ENCODE assay signal across 17 cellular contexts in genomic region chr4:172758586-172759340, GRCh38.
DNase-seq lines count a peak whose midpoint lies in the region; ATAC-seq and TF ChIP-seq lines count a peak whose summit lies in the region.
"Had no signal": no experiment of that assay in that cellular context is flagged by ENCODE, and none has a peak within 500 bp of the region (broad histone marks: within the 10 kb centered on the region; RNA-seq: fewer than 3 reads in every experiment).

No MANE protein-coding gene starts in this region.

- no peak overlapping the region for H2AFZ ChIP-seq in mesenchymal stem cell (ENCODE audit: low read depth, low read length)

- no peaks in the 10 kb centered on the region for H3K79me1 ChIP-seq in mesenchymal stem cell (replicated peaks; ENCODE audit: low read length, poor library complexity, severe bottlenecking)

- H3K27me3 Mint-ChIP-seq in glutamatergic neuron (ENCODE audit: unreplicated experiment): no peaks in the 10 kb centered on the region
- H3K27me3 Mint-ChIP-seq: activated T-cell treated with anti-CD3 and anti-CD28 coated beads, Interleukin-2, amount 50 U/mL, for 24 hours; stimulated activated naive CD8-positive, alpha-beta T cell treated with anti-CD3 and anti-CD28 coated beads, Interleukin-15, amount 100 ng/mL, for 72 hours had no signal

- H3K27ac ChIP-seq in mesenchymal stem cell (ENCODE audit: low read length, poor library complexity, severe bottlenecking) (no peak overlapping the region), heart left ventricle (no peak overlapping the region), left lung (no peak overlapping the region)
- H3K27ac ChIP-seq: cardiac muscle cell, WERI-Rb-1 had no signal

- TF ChIP-seq POLR2A in heart left ventricle (IDR thresholded peaks at IDR 0.05): no peak

- no peak overlapping the region for H2BK12ac ChIP-seq in mesenchymal stem cell (ENCODE audit: low read length in 2 of 2)

- no peak overlapping the region for H3K23ac ChIP-seq in mesenchymal stem cell (ENCODE audit: low read length in 2 of 2)

- no peak overlapping the region for H4K91ac ChIP-seq in mesenchymal stem cell (ENCODE audit: low read length)

- H3K4ac ChIP-seq in mesenchymal stem cell (ENCODE audit: low read depth in 1 of 2, low read length in 2 of 2): no peak overlapping the region

- no peaks in the 10 kb centered on the region for H3K9me3 ChIP-seq in mesenchymal stem cell (ENCODE audit: control insufficient read depth, low read length)
- H3K9me3 ChIP-seq in heart left ventricle: no peaks in the 10 kb centered on the region
- no peaks in the 10 kb centered on the region for H3K9me3 ChIP-seq in left lung

- H3K36me3 Mint-ChIP-seq in glutamatergic neuron (ENCODE audit: unreplicated experiment): peaks cover 12% of the 10 kb centered on the region
- H3K36me3 Mint-ChIP-seq: CD8-positive, alpha-beta T cell had no signal

- H3K27me3 ChIP-seq in mesenchymal stem cell (ENCODE audit: control insufficient read depth in 1 of 2, insufficient read depth in 1 of 2, low read length in 2 of 2): no peaks in the 10 kb centered on the region
- H3K27me3 ChIP-seq in heart left ventricle: no peaks in the 10 kb centered on the region
- no peaks in the 10 kb centered on the region for H3K27me3 ChIP-seq in left lung
- H3K27me3 ChIP-seq: cardiac muscle cell had no signal

- H4K8ac ChIP-seq in mesenchymal stem cell (ENCODE audit: low read length): no peak overlapping the region

- no peak overlapping the region for H2BK5ac ChIP-seq in mesenchymal stem cell (ENCODE audit: low read depth, low read length, poor library complexity, severe bottlenecking)

- no CpG with 5 or more reads among the region's 2 CpGs for WGBS in mesenchymal stem cell
- 51 to 66% (median 58%) methylated on average over 2 of the region's 2 CpGs for WGBS in heart left ventricle, 4 donors

- H3K9me3 Mint-ChIP-seq in glutamatergic neuron (ENCODE audit: unreplicated experiment): peaks cover 6% of the 10 kb centered on the region

- intact Hi-C loops in heart left ventricle (cut with DNase I) (no loop called here), left lung (cut with DNase I) (no loop called here)

- ATAC-seq in heart left ventricle: no peak
- no peak for ATAC-seq in left lung
- ATAC-seq: CD8-positive, alpha-beta T cell; stimulated activated naive CD8-positive, alpha-beta T cell treated with anti-CD3 and anti-CD28 coated beads, Interleukin-15, amount 100 ng/mL, for 72 hours had no signal

- no peak for TF ChIP-seq CTCF in heart left ventricle (IDR thresholded peaks at IDR 0.05)
- no peak for TF ChIP-seq CTCF in glutamatergic neuron (IDR thresholded peaks at IDR 0.05; ENCODE audit: partially characterized antibody, unreplicated experiment)
- TF ChIP-seq CTCF in left lung (IDR thresholded peaks at IDR 0.05): no peak

- H3K14ac ChIP-seq in mesenchymal stem cell (ENCODE audit: low read length in 2 of 2): no peak overlapping the region

- H3K4me3 Mint-ChIP-seq in glutamatergic neuron (ENCODE audit: unreplicated experiment): no peak overlapping the region
- H3K4me3 Mint-ChIP-seq: activated T-cell treated with anti-CD3 and anti-CD28 coated beads, Interleukin-2, amount 50 U/mL, for 24 hours; CD8-positive, alpha-beta T cell; stimulated activated naive CD8-positive, alpha-beta T cell treated with anti-CD3 and anti-CD28 coated beads, Interleukin-15, amount 100 ng/mL, for 72 hours had no signal

- no peak overlapping the region for H3K27ac Mint-ChIP-seq in glutamatergic neuron (ENCODE audit: unreplicated experiment)
- H3K27ac Mint-ChIP-seq: activated T-cell treated with anti-CD3 and anti-CD28 coated beads, Interleukin-2, amount 50 U/mL, for 24 hours; CD8-positive, alpha-beta T cell; stimulated activated naive CD8-positive, alpha-beta T cell treated with anti-CD3 and anti-CD28 coated beads, Interleukin-15, amount 100 ng/mL, for 72 hours had no signal

- H3K4me1 Mint-ChIP-seq in glutamatergic neuron (ENCODE audit: low read depth, unreplicated experiment): no peaks in the 10 kb centered on the region
- H3K4me1 Mint-ChIP-seq: stimulated activated naive CD8-positive, alpha-beta T cell treated with anti-CD3 and anti-CD28 coated beads, Interleukin-15, amount 100 ng/mL, for 72 hours had no signal

- H3K18ac ChIP-seq in mesenchymal stem cell (ENCODE audit: low read depth in 1 of 2, low read length in 2 of 2): no peak overlapping the region

- peak; percentile 81 for DNase-seq in ELR (ENCODE audit: low read depth)
- peak; percentile 82 for DNase-seq in LHCN-M2 (ENCODE audit: low read depth)
- peak; percentile 93 for DNase-seq in amniotic epithelial cell (ENCODE audit: low read depth)
- DNase-seq in mesenchymal stem cell: peak; percentile 74
- DNase-seq in heart left ventricle: no peak
- no peak for DNase-seq in activated CD4-positive, alpha-beta T cell treated with anti-CD3 and anti-CD28 coated beads, Interleukin-2, amount 50 U/mL, for 1 hour
- no peak for DNase-seq in glutamatergic neuron
- DNase-seq in left lung: no peak
- DNase-seq: activated T-cell treated with anti-CD3 and anti-CD28 coated beads, Interleukin-2, amount 50 U/mL, for 24 hours; CD8-positive, alpha-beta T cell; foreskin melanocyte; NCI-H187 treated with DMSO at 0.1 percent for 48 hours; occipital lobe; stimulated activated CD4-positive, alpha-beta T cell treated with anti-CD3 and anti-CD28 coated beads, Interleukin-1b, Interleukin-23, amount 100 ng/mL, for 48 hours; stimulated activated naive CD8-positive, alpha-beta T cell treated with anti-CD3 and anti-CD28 coated beads, Interleukin-15, amount 100 ng/mL, for 72 hours; WERI-Rb-1 had no signal

- H3K36me3 ChIP-seq in mesenchymal stem cell (ENCODE audit: control insufficient read depth in 1 of 2, insufficient read depth in 2 of 2, low read depth in 1 of 2, low read length in 2 of 2) (no peaks in the 10 kb centered on the region), heart left ventricle (no peaks in the 10 kb centered on the region), left lung (no peaks in the 10 kb centered on the region)
- H3K36me3 ChIP-seq: cardiac muscle cell, WERI-Rb-1 had no signal

- H2BK120ac ChIP-seq in mesenchymal stem cell (ENCODE audit: low read depth, low read length): no peak overlapping the region

- no peak overlapping the region for H3K4me2 ChIP-seq in mesenchymal stem cell (ENCODE audit: low read length, poor library complexity, severe bottlenecking)

- no peak overlapping the region for H2BK15ac ChIP-seq in mesenchymal stem cell (ENCODE audit: low read depth, poor library complexity, severe bottlenecking)

- no peak overlapping the region for H3K9ac ChIP-seq in mesenchymal stem cell (ENCODE audit: low read length)

- no peak overlapping the region for H3K4me3 ChIP-seq in mesenchymal stem cell (ENCODE audit: insufficient read depth in 1 of 2, low read depth in 1 of 2, low read length in 2 of 2)
- no peak overlapping the region for H3K4me3 ChIP-seq in heart left ventricle
- H3K4me3 ChIP-seq in left lung: no peak overlapping the region
- H3K4me3 ChIP-seq: cardiac muscle cell had no signal

- no peaks in the 10 kb centered on the region for H3K4me1 ChIP-seq in mesenchymal stem cell (ENCODE audit: control insufficient read depth, insufficient read depth, low read depth, low read length)
- H3K4me1 ChIP-seq in heart left ventricle: no peaks in the 10 kb centered on the region
- H3K4me1 ChIP-seq in left lung: no peaks in the 10 kb centered on the region

- no peak overlapping the region for H2AK5ac ChIP-seq in mesenchymal stem cell (ENCODE audit: low read length, severe bottlenecking)

Comparison
In these comparisons a context has a peak if more than half of its experiments do, and no peak if none do; other contexts are left out.
1. DNase-seq: peak in ELR (single experiment), LHCN-M2 (single experiment), amniotic epithelial cell (single experiment) and mesenchymal stem cell (single experiment); none in heart left ventricle (0 of 5), activated CD4-positive, alpha-beta T cell treated with anti-CD3 and anti-CD28 coated beads, Interleukin-2, amount 50 U/mL, for 1 hour (single experiment), glutamatergic neuron (single experiment) and left lung (0 of 2).